In genomic region chr2:26670931-26671460, GRCh38 we compare ENCODE assay signal across 22 cellular contexts. TPM values are rescaled to one million over a fixed set of nuclear protein-coding genes. Genes with fewer than 3 reads are reported as not detected.
DNase-seq lines count a peak whose midpoint lies in the region; ATAC-seq and TF ChIP-seq lines count a peak whose summit lies in the region.
"Had no signal": no experiment of that assay in that cellular context is flagged by ENCODE, and none has a peak within 500 bp of the region (broad histone marks: within the 10 kb centered on the region; RNA-seq: fewer than 3 reads in every experiment).

No MANE protein-coding gene starts in this region.

- no peak for TF ChIP-seq POLR2A in prostate gland (IDR thresholded peaks at IDR 0.05)

- no peak for TF ChIP-seq CTCF in Calu3 (IDR thresholded peaks at IDR 0.05; ENCODE audit: unreplicated experiment)
- no peak for TF ChIP-seq CTCF in epithelial cell of esophagus (IDR thresholded peaks at IDR 0.05; ENCODE audit: insufficient read depth, low read depth, low read length, missing control alignments)
- peak in 1 of 4 experiments; percentile 14 for TF ChIP-seq CTCF in prostate gland (IDR thresholded peaks at IDR 0.05)

- no peak overlapping the region for H3K9ac ChIP-seq in SK-N-MC (ENCODE audit: insufficient read length)
- H3K9ac ChIP-seq: BLaER1 treated with 17β-estradiol and CSF1 and Interleukin-3, amounts not matched to agents 10 nM and 100 nM had no signal

- H3K36me3 ChIP-seq in SK-N-MC (ENCODE audit: insufficient read depth, low read length) (no peaks in the 10 kb centered on the region), prostate gland (no peaks in the 10 kb centered on the region)
- H3K36me3 ChIP-seq: BLaER1 treated with 17β-estradiol and CSF1 and Interleukin-3, amounts not matched to agents 10 nM and 100 nM had no signal

- intact Hi-C loops in Calu3 (cut with micrococcal nuclease; ENCODE audit: unreplicated experiment) (no loop called here), prostate gland (cut with DNase I) (no loop called here), sciatic nerve (cut with DNase I) (no loop called here)

- H3K27ac ChIP-seq in SK-N-MC = peak overlapping the region; percentile 94
- peak overlapping the region; percentile 66 to 75 for H3K27ac ChIP-seq in prostate gland
- H3K27ac ChIP-seq: BLaER1 treated with 17β-estradiol and CSF1 and Interleukin-3, amounts not matched to agents 10 nM and 100 nM had no signal

- no peak overlapping the region for H3K4me3 Mint-ChIP-seq in Calu3 (ENCODE audit: low read depth, unreplicated experiment)
- H3K4me3 Mint-ChIP-seq: CD8-positive, alpha-beta memory T cell; HFFc6; IgD-negative memory B cell had no signal

- BruUV-seq in Calu3 (replicated peaks; lab: Mats Ljungman, UMichigan) = no TSS peak

- H3K27me3 ChIP-seq in prostate gland (replicated peaks; ENCODE audit: insufficient read depth) = no peaks in the 10 kb centered on the region
- H3K27me3 ChIP-seq: BLaER1 treated with 17β-estradiol and CSF1 and Interleukin-3, amounts not matched to agents 10 nM and 100 nM had no signal

- peaks cover 11% of the 10 kb centered on the region for H3K4me1 Mint-ChIP-seq in Calu3 (ENCODE audit: low read depth, unreplicated experiment)
- H3K4me1 Mint-ChIP-seq: CD8-positive, alpha-beta memory T cell; IgD-negative memory B cell had no signal

- 64% methylated on average over 5 of the region's 5 CpGs for WGBS in prostate gland

- no peak overlapping the region for H3K27ac Mint-ChIP-seq in Calu3 (ENCODE audit: unreplicated experiment)
- H3K27ac Mint-ChIP-seq: CD8-positive, alpha-beta memory T cell; HFFc6; IgD-negative memory B cell had no signal

- H3K9me3 Mint-ChIP-seq in Calu3 (ENCODE audit: low read depth, unreplicated experiment) = no peaks in the 10 kb centered on the region
- H3K9me3 Mint-ChIP-seq: HFFc6 had no signal

- ATAC-seq in sciatic nerve (no peak), HG03280 (IDR thresholded peaks at IDR 0.05; ENCODE audit: unreplicated experiment) (no peak)

- no peaks in the 10 kb centered on the region for H3K4me1 ChIP-seq in prostate gland (replicated peaks)

- H3K4me3 ChIP-seq in SK-N-MC (no peak overlapping the region), epithelial cell of esophagus (ENCODE audit: low read length) (no peak overlapping the region), prostate gland (no peak overlapping the region)
- H3K4me3 ChIP-seq: BLaER1 treated with 17β-estradiol and CSF1 and Interleukin-3, amounts not matched to agents 10 nM and 100 nM had no signal

- H3K9me3 ChIP-seq in SK-N-MC (ENCODE audit: low read depth, low read length) = no peaks in the 10 kb centered on the region
- H3K9me3 ChIP-seq in prostate gland = no peaks in the 10 kb centered on the region

- CTCF ChIA-PET in Calu3 (lab: Charles Lee) = interaction anchor here (0.6 kb wide), 1 partner anchor 41 kb away, joined by 3 read pairs; no protein-coding TSS in a partner anchor

- H3K27me3 Mint-ChIP-seq in Calu3 (ENCODE audit: unreplicated experiment) = peaks cover 87% of the 10 kb centered on the region

- DNase-seq in Calu3 (peak; percentile 11), SK-N-MC (ENCODE audit: low read depth, low spot score) (no peak), epithelial cell of esophagus (ENCODE audit: low read depth) (peak; percentile 53), prostate gland (ENCODE audit: low spot score) (peak; percentile 62), sciatic nerve (ENCODE audit: low spot score) (no peak), T-helper 9 cell (no peak)
- DNase-seq: CD8-positive, alpha-beta memory T cell; DMS79 treated with DMSO at 0.1 percent for 48 hours; Kasumi-1; MM.1S; NCI-H1092; NCI-H1436 treated with DMSO at 0.1 percent for 48 hours; NCI-H2029; NCI-H345; NCI-H524 treated with DMSO at 0.1 percent for 48 hours had no signal

- H3K36me3 Mint-ChIP-seq in Calu3 (ENCODE audit: insufficient read depth, unreplicated experiment) = no peaks in the 10 kb centered on the region
- H3K36me3 Mint-ChIP-seq: IgD-negative memory B cell had no signal

RNA-seq across cellular contexts. Expression of gene KCNK3, which starts 21.5 kb away (rescaled TPM):
- total RNA-seq in Calu3 (2022) (not detected in 2 replicates), prostate gland (10 to 100 TPM; 11.1 to 14.5 TPM), sciatic nerve (0.53 TPM)
- total RNA-seq: CD8-positive, alpha-beta memory T cell; HFFc6; SK-MEL-5 had no signal

RNA-seq across cellular contexts. Expression of gene CIB4, which starts 29.8 kb away (rescaled TPM):
- not detected in 2 replicates for total RNA-seq in Calu3 (2022)
- under 1 TPM in 1 of 2 donors, not detected in 1; 0.46 TPM for total RNA-seq in prostate gland
- total RNA-seq in sciatic nerve = not detected
- total RNA-seq: A673; CD8-positive, alpha-beta memory T cell; H4; HFFc6; SK-MEL-5 had no signal

Comparison
In these comparisons a context has a peak if more than half of its experiments do, and no peak if none do; other contexts are left out.
1. DNase-seq: peak in Calu3 (single experiment), epithelial cell of esophagus (single experiment) and prostate gland (single experiment); none in SK-N-MC (single experiment), sciatic nerve (single experiment) and T-helper 9 cell (single experiment).